ENCODE assay signal across 1 cellular context in the genomic region with DNA sequence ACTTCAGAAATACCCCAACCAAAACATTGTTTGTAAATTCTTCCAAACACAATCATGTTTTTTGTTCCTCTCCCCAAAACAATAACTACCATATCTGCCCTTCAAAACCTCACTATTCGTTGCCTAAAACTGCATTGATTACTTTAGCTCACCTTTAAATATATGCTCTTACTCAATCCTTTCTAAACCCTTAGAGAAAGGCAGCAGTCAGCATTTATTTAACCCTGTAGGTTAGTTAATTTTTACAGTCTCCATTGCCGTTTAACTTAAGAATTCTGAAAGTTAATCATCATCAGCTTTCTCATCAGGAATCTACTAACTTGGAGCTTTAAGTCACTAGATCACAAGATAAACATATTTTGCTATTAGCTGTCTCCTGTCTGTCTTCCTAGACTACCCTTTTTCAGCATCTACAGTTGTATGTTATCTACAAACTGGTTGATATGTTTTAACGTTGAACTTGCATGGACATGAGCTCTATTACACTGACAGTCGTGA.
TF ChIP-seq lines count a peak whose summit lies in the region.

No MANE protein-coding gene starts in this region.

TF ChIP-seq in HepG2, 621 proteins besides CTCF, POLR2A, EP300 and RAD21 (continued from another document):
- TF ChIP-seq, protein P1, sequence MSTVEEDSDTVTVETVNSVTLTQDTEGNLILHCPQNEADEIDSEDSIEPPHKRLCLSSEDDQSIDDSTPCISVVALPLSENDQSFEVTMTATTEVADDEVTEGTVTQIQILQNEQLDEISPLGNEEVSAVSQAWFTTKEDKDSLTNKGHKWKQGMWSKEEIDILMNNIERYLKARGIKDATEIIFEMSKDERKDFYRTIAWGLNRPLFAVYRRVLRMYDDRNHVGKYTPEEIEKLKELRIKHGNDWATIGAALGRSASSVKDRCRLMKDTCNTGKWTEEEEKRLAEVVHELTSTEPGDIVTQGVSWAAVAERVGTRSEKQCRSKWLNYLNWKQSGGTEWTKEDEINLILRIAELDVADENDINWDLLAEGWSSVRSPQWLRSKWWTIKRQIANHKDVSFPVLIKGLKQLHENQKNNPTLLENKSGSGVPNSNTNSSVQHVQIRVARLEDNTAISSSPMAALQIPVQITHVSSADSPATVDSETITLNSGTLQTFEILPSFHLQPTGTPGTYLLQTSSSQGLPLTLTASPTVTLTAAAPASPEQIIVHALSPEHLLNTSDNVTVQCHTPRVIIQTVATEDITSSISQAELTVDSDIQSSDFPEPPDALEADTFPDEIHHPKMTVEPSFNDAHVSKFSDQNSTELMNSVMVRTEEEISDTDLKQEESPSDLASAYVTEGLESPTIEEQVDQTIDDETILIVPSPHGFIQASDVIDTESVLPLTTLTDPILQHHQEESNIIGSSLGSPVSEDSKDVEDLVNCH (CRISPR knock-in tag; IDR thresholded peaks at IDR 0.05): no peak
- no peak for TF ChIP-seq ZNF629 (CRISPR knock-in tag; conservative IDR thresholded peaks at IDR 0.05)
